Comparison of ENCODE assay signal across 20 cellular contexts in genomic region chr17:10761281-10761680, GRCh38. TPM values are rescaled to one million over a fixed set of nuclear protein-coding genes. Genes with fewer than 3 reads are reported as not detected.
DNase-seq lines count a peak whose midpoint lies in the region; TF ChIP-seq lines count a peak whose summit lies in the region.
"Had no signal": no experiment of that assay in that cellular context is flagged by ENCODE, and none has a peak within 500 bp of the region (broad histone marks: within the 10 kb centered on the region; RNA-seq: fewer than 3 reads in every experiment).

No MANE protein-coding gene starts in this region.

- intact Hi-C loops in CD14-positive monocyte (cut with micrococcal nuclease): no loop called here

- DNase-seq in Karpas-422 (peak; percentile 27), endodermal cell (peak; percentile 35), neural crest cell (ENCODE audit: low read depth, low spot score) (no peak), NCI-H748 (lab: John Stamatoyannopoulos, UW; ENCODE audit: unreplicated experiment) (no peak), CD14-positive monocyte (ENCODE audit: low spot score) (no peak)
- DNase-seq: C1 segment of cervical spinal cord; Caco-2; CD4-positive, CD25-positive, alpha-beta regulatory T cell; CD8-positive, alpha-beta T cell; DMS79 treated with DMSO at 0.1 percent for 48 hours; GF-D8; H9 had no signal

- H3K27ac Mint-ChIP-seq in endodermal cell: no peak overlapping the region
- peak overlapping the region; percentile 43 for H3K27ac Mint-ChIP-seq in neural crest cell (ENCODE audit: unreplicated experiment)
- H3K27ac Mint-ChIP-seq in CD14-positive monocyte: no peak overlapping the region
- H3K27ac Mint-ChIP-seq: CD4-positive, CD25-positive, alpha-beta regulatory T cell; CD8-positive, alpha-beta T cell; GM23338; H9 had no signal

- H3K27ac ChIP-seq in Karpas-422 (ENCODE audit: low read length) (no peak overlapping the region), endodermal cell (ENCODE audit: low read depth, low read length) (no peak overlapping the region), thymus (ENCODE audit: low read depth) (peak overlapping the region; percentile 13)

- H3K9me3 ChIP-seq in Karpas-422 (ENCODE audit: low read length): no peaks in the 10 kb centered on the region
- H3K9me3 ChIP-seq in endodermal cell (ENCODE audit: control insufficient read depth, low read length): no peaks in the 10 kb centered on the region
- H3K9me3 ChIP-seq in thymus (ENCODE audit: control insufficient read depth): no peaks in the 10 kb centered on the region
- H3K9me3 ChIP-seq: Caco-2 had no signal

- H3K4me3 ChIP-seq in Karpas-422 (ENCODE audit: low read length): no peak overlapping the region
- H3K4me3 ChIP-seq in endodermal cell (ENCODE audit: low read length): no peak overlapping the region
- H3K4me3 ChIP-seq in thymus (ENCODE audit: low read length): no peak overlapping the region
- H3K4me3 ChIP-seq: GM23338 had no signal

- H3K36me3 Mint-ChIP-seq in endodermal cell (ENCODE audit: low read depth) (no peaks in the 10 kb centered on the region), neural crest cell (ENCODE audit: low read depth) (no peaks in the 10 kb centered on the region), CD14-positive monocyte (no peaks in the 10 kb centered on the region)
- H3K36me3 Mint-ChIP-seq: CD4-positive, CD25-positive, alpha-beta regulatory T cell; CD8-positive, alpha-beta T cell had no signal

- no peaks in the 10 kb centered on the region for H3K27me3 ChIP-seq in Karpas-422 (ENCODE audit: low read length)
- H3K27me3 ChIP-seq in endodermal cell (ENCODE audit: control insufficient read depth, insufficient read depth, low read length, poor library complexity, severe bottlenecking): no peaks in the 10 kb centered on the region
- H3K27me3 ChIP-seq in thymus (ENCODE audit: control insufficient read depth, insufficient read depth): no peaks in the 10 kb centered on the region

- H3K27me3 Mint-ChIP-seq in endodermal cell (ENCODE audit: insufficient read depth): peaks cover 2% of the 10 kb centered on the region
- peaks cover 6% of the 10 kb centered on the region for H3K27me3 Mint-ChIP-seq in neural crest cell (ENCODE audit: low read depth)
- H3K27me3 Mint-ChIP-seq in CD14-positive monocyte (ENCODE audit: low read depth in 3 of 3): no peaks in the 10 kb centered on the region
- H3K27me3 Mint-ChIP-seq: CD4-positive, CD25-positive, alpha-beta regulatory T cell had no signal

- H3K36me3 ChIP-seq in Karpas-422 (ENCODE audit: insufficient read depth, low read length): no peaks in the 10 kb centered on the region
- H3K36me3 ChIP-seq in endodermal cell (ENCODE audit: control insufficient read depth, insufficient read depth, low read length): no peaks in the 10 kb centered on the region
- no peaks in the 10 kb centered on the region for H3K36me3 ChIP-seq in thymus (ENCODE audit: control insufficient read depth, insufficient read depth)

- H3K4me1 Mint-ChIP-seq in endodermal cell (peaks cover 18% of the 10 kb centered on the region), neural crest cell (peaks cover 4% of the 10 kb centered on the region), CD14-positive monocyte (peaks cover 6% of the 10 kb centered on the region)

- WGBS in endodermal cell (ENCODE audit: insufficient coverage in 1 of 2, insufficient read length in 1 of 2), 2 experiments: 83% methylated on average over 1 to 2 of the region's 2 CpGs
- 89% methylated on average over 2 of the region's 2 CpGs for WGBS in thymus

- H3K9ac ChIP-seq in Karpas-422 (ENCODE audit: low read length) (no peak overlapping the region), endodermal cell (ENCODE audit: extremely low read depth, low read length, poor library complexity, severe bottlenecking) (no peak overlapping the region)

- H3K4me1 ChIP-seq in Karpas-422 (ENCODE audit: low read length) (no peaks in the 10 kb centered on the region), endodermal cell (ENCODE audit: control insufficient read depth, insufficient read depth, low read length) (no peaks in the 10 kb centered on the region), thymus (ENCODE audit: control insufficient read depth, insufficient read depth, low read length) (no peaks in the 10 kb centered on the region)

- H3K79me2 ChIP-seq in Karpas-422 (ENCODE audit: low read length): no peaks in the 10 kb centered on the region

- TF ChIP-seq CTCF in endodermal cell (conservative IDR thresholded peaks at IDR 0.05) (no peak), neural crest cell (conservative IDR thresholded peaks at IDR 0.05) (no peak), CD14-positive monocyte (IDR thresholded peaks at IDR 0.05) (no peak)

- no peaks in the 10 kb centered on the region for H3K9me2 ChIP-seq in Karpas-422 (replicated peaks; ENCODE audit: insufficient read depth, low read length)

- H4K20me1 ChIP-seq in Karpas-422 (ENCODE audit: insufficient read depth, low read depth, low read length): no peaks in the 10 kb centered on the region

- H3K4me3 Mint-ChIP-seq in endodermal cell: no peak overlapping the region
- no peak overlapping the region for H3K4me3 Mint-ChIP-seq in neural crest cell
- H3K4me3 Mint-ChIP-seq in CD14-positive monocyte: no peak overlapping the region
- H3K4me3 Mint-ChIP-seq: CD4-positive, CD25-positive, alpha-beta regulatory T cell; CD8-positive, alpha-beta T cell; GM23338; H9 had no signal

- no peaks in the 10 kb centered on the region for H3K9me3 Mint-ChIP-seq in endodermal cell
- H3K9me3 Mint-ChIP-seq in neural crest cell: no peaks in the 10 kb centered on the region
- H3K9me3 Mint-ChIP-seq in CD14-positive monocyte: peaks cover 0 to 8% (median 0%) of the 10 kb centered on the region in 7 donors
- H3K9me3 Mint-ChIP-seq: GM23338 had no signal

- no peak overlapping the region for H3K4me2 ChIP-seq in Karpas-422 (ENCODE audit: low read depth, low read length, poor library complexity, severe bottlenecking)
- H3K4me2 ChIP-seq: GM23338 had no signal

- H2AFZ ChIP-seq in Karpas-422 (ENCODE audit: low read length): no peak overlapping the region
- H2AFZ ChIP-seq: GM23338 had no signal

RNA-seq across cellular contexts. Expression of gene TMEM220, which starts 31.5 kb away (rescaled TPM):
- total RNA-seq in Karpas-422 (2014; rRNA removed; shearing (Covaris generic); ENCODE audit: low replicate concordance): not detected in 2 replicates
- 10 to 100 TPM in 1 of 2 donors, 1 to 10 TPM in 1; 1.4 to 10.9 TPM for total RNA-seq in endodermal cell
- polyA plus RNA-seq in endodermal cell (2013, experiment 1 of 2): 1.7 TPM
- polyA plus RNA-seq in endodermal cell (2013, experiment 2 of 2): 0.41 TPM
- 5.0 and 5.1 TPM in 2 replicates for total RNA-seq in neural crest cell
- 2.6 TPM for polyA plus RNA-seq in thymus
- 1 to 10 TPM in 1 of 2 donors, under 1 TPM in 1; 0.33 to 4.8 TPM for polyA plus RNA-seq in CD14-positive monocyte
- total RNA-seq: Caco-2, H4 had no signal

RNA-seq across cellular contexts. Expression of gene TMEM238L, which starts 42.6 kb away (rescaled TPM):
- total RNA-seq in Karpas-422 (2014; rRNA removed; shearing (Covaris generic); ENCODE audit: low replicate concordance): not detected in 2 replicates
- total RNA-seq in endodermal cell: not detected
- not detected for polyA plus RNA-seq in endodermal cell (2013, experiment 1 of 2)
- polyA plus RNA-seq in endodermal cell (2013, experiment 2 of 2): not detected
- not detected in 2 replicates for total RNA-seq in neural crest cell
- 0.07 TPM for polyA plus RNA-seq in thymus
- not detected for polyA plus RNA-seq in CD14-positive monocyte
- total RNA-seq: A172; A673; Caco-2; CD4-positive, CD25-positive, alpha-beta regulatory T cell; CD8-positive, alpha-beta T cell; Daoy; G401; GM23338; H4; H9 had no signal
- polyA plus RNA-seq: BJ; CD4-positive, CD25-positive, alpha-beta regulatory T cell; GM23338 had no signal

Comparison
In these comparisons a context has a peak if more than half of its experiments do, and no peak if none do; other contexts are left out.
1. DNase-seq: peak in Karpas-422 (single experiment) and endodermal cell (single experiment); none in neural crest cell (single experiment), NCI-H748 (single experiment) and CD14-positive monocyte (single experiment).